Comparison of ENCODE assay signal across 19 cellular contexts in genomic region chr20:51313275-51313898, GRCh38.
A peak's percentile ranks its signal among the peaks of the same experiment; 100 is the strongest.
DNase-seq lines count a peak whose midpoint lies in the region; ATAC-seq and TF ChIP-seq lines count a peak whose summit lies in the region.
"Had no signal": no experiment of that assay in that cellular context is flagged by ENCODE, and none has a peak within 500 bp of the region (broad histone marks: within the 10 kb centered on the region; RNA-seq: fewer than 3 reads in every experiment).

No MANE protein-coding gene starts in this region.

- no peaks in the 10 kb centered on the region for H3K9me3 Mint-ChIP-seq in Calu3 (ENCODE audit: low read depth, unreplicated experiment)
- peaks cover 11% of the 10 kb centered on the region for H3K9me3 Mint-ChIP-seq in neural progenitor cell

- H3K4me3 Mint-ChIP-seq in Calu3 (ENCODE audit: low read depth, unreplicated experiment) (no peak overlapping the region), neural progenitor cell (no peak overlapping the region)
- H3K4me3 Mint-ChIP-seq: CD14-positive monocyte had no signal

- no peaks in the 10 kb centered on the region for H3K27me3 ChIP-seq in RWPE2 (ENCODE audit: insufficient read depth, poor library complexity, severe bottlenecking)
- no peaks in the 10 kb centered on the region for H3K27me3 ChIP-seq in neural progenitor cell
- H3K27me3 ChIP-seq in spleen (replicated peaks in 1 of 7): peaks cover 0 to 2% (median 0%) of the 10 kb centered on the region in 7 donors
- H3K27me3 ChIP-seq: uterus had no signal

- H3K4me1 Mint-ChIP-seq in Calu3 (ENCODE audit: low read depth, unreplicated experiment) (peaks cover 18% of the 10 kb centered on the region), neural progenitor cell (peaks cover 22% of the 10 kb centered on the region)

- WGBS in spleen, 5 donors: 70 to 74% (median 71%) methylated on average over 7 of the region's 7 CpGs

- H4K20me1 ChIP-seq in neural progenitor cell (ENCODE audit: low read depth): no peaks in the 10 kb centered on the region

- CTCF ChIA-PET in Calu3 (lab: Charles Lee): interaction anchor here (0.5 to 1.4 kb wide), 6 partner anchors 8 to 331 kb away, joined by 3 to 12 read pairs (median 4); no protein-coding TSS in a partner anchor

- no peak for ATAC-seq in RWPE2 (ENCODE audit: low read depth)
- ATAC-seq in GM18858 (IDR thresholded peaks at IDR 0.05; ENCODE audit: unreplicated experiment): no peak
- ATAC-seq: GM12878 had no signal

- no peak overlapping the region for H2AFZ ChIP-seq in neural progenitor cell (replicated peaks)
- H2AFZ ChIP-seq: parathyroid adenoma had no signal

- no peaks in the 10 kb centered on the region for H3K36me3 Mint-ChIP-seq in Calu3 (ENCODE audit: insufficient read depth, unreplicated experiment)
- no peaks in the 10 kb centered on the region for H3K36me3 Mint-ChIP-seq in neural progenitor cell
- H3K36me3 Mint-ChIP-seq: CD14-positive monocyte had no signal

- peaks cover 4% of the 10 kb centered on the region for H3K9me3 ChIP-seq in RWPE2 (ENCODE audit: severe bottlenecking)
- no peaks in the 10 kb centered on the region for H3K9me3 ChIP-seq in neural progenitor cell (ENCODE audit: low read depth)
- H3K9me3 ChIP-seq in spleen: no peaks in the 10 kb centered on the region
- H3K9me3 ChIP-seq: uterus had no signal

- no peak overlapping the region for H3K4me3 ChIP-seq in RWPE2 (ENCODE audit: severe bottlenecking)
- no peak overlapping the region for H3K4me3 ChIP-seq in epithelial cell of esophagus (ENCODE audit: low read length)
- H3K4me3 ChIP-seq in neural progenitor cell: no peak overlapping the region
- H3K4me3 ChIP-seq in spleen: no peak overlapping the region
- H3K4me3 ChIP-seq: GM12878, uterus had no signal

- H3K27me3 Mint-ChIP-seq in Calu3 (ENCODE audit: unreplicated experiment) (peaks cover 29% of the 10 kb centered on the region), neural progenitor cell (ENCODE audit: insufficient read depth, low read depth) (peaks cover 8% of the 10 kb centered on the region)

- no peaks in the 10 kb centered on the region for H3K36me3 ChIP-seq in RWPE2 (ENCODE audit: low read depth)
- no peaks in the 10 kb centered on the region for H3K36me3 ChIP-seq in neural progenitor cell
- no peaks in the 10 kb centered on the region for H3K36me3 ChIP-seq in spleen
- H3K36me3 ChIP-seq: uterus had no signal

- H3K27ac ChIP-seq in RWPE2 (ENCODE audit: poor library complexity, severe bottlenecking) (no peak overlapping the region), neural progenitor cell (no peak overlapping the region), spleen (no peak overlapping the region)
- H3K27ac ChIP-seq: uterus had no signal

- no peaks in the 10 kb centered on the region for H3K79me2 ChIP-seq in neural progenitor cell (ENCODE audit: low read depth)
- H3K79me2 ChIP-seq: parathyroid adenoma had no signal

- no peak overlapping the region for H3K9ac ChIP-seq in neural progenitor cell
- H3K9ac ChIP-seq: parathyroid adenoma had no signal

- DNase-seq in Calu3 (peak; percentile 30), RWPE2 (ENCODE audit: low spot score) (no peak), epithelial cell of esophagus (ENCODE audit: low read depth) (peak; percentile 28), neural progenitor cell (ENCODE audit: low spot score) (no peak), spleen (no peak), NCI-H2171 treated with DMSO at 0.1 percent for 48 hours (lab: John Stamatoyannopoulos, UW) (no peak), iPS-NIHi11 (ENCODE audit: low spot score) (no peak)
- DNase-seq: activated CD8-positive, alpha-beta memory T cell treated with anti-CD3 and anti-CD28 coated beads, Interleukin-2, amount 50 U/mL, for 48 hours; activated effector memory CD4-positive, alpha-beta T cell treated with anti-CD3 and anti-CD28 coated beads, Interleukin-2, amount 50 U/mL, for 16 hours; GF-D8; H7; MM.1S; NCI-H187 treated with DMSO at 0.1 percent for 48 hours; NCI-H446; uterus had no signal

- no peak for TF ChIP-seq CTCF in Calu3 (IDR thresholded peaks at IDR 0.05; ENCODE audit: unreplicated experiment)
- TF ChIP-seq CTCF in RWPE2 (IDR thresholded peaks at IDR 0.05; ENCODE audit: poor library complexity, severe bottlenecking): peak; percentile 27
- TF ChIP-seq CTCF in epithelial cell of esophagus (IDR thresholded peaks at IDR 0.05; ENCODE audit: insufficient read depth, low read depth, low read length, missing control alignments): no peak
- TF ChIP-seq CTCF in neural progenitor cell (IDR thresholded peaks at IDR 0.05): no peak
- TF ChIP-seq CTCF in spleen (IDR thresholded peaks at IDR 0.05 in 8 of 11, conservative IDR thresholded peaks at IDR 0.05 in 3 of 11): no peak

- no peak overlapping the region for H3K27ac Mint-ChIP-seq in Calu3 (ENCODE audit: unreplicated experiment)
- peak overlapping the region; percentile 17 for H3K27ac Mint-ChIP-seq in neural progenitor cell
- H3K27ac Mint-ChIP-seq: CD14-positive monocyte had no signal

- H3K4me1 ChIP-seq in RWPE2 (ENCODE audit: insufficient read depth, poor library complexity, severe bottlenecking) (peaks cover 12% of the 10 kb centered on the region), neural progenitor cell (peaks cover 12% of the 10 kb centered on the region), spleen (peaks cover 0 to 25% (median 9%) of the 10 kb centered on the region in 6 donors)
- H3K4me1 ChIP-seq: uterus had no signal

- H3F3A ChIP-seq in neural progenitor cell (ENCODE audit: low read depth): peaks cover 9% of the 10 kb centered on the region

- TF ChIP-seq POLR2A in spleen (IDR thresholded peaks at IDR 0.05): no peak

- H3K4me2 ChIP-seq in neural progenitor cell: no peak overlapping the region

- intact Hi-C loops in Calu3 (cut with micrococcal nuclease; ENCODE audit: unreplicated experiment) (no loop called here), spleen (cut with DNase I; ENCODE audit: low total_unique reads) (no loop called here)

- no TSS peak for BruUV-seq in Calu3 (replicated peaks; lab: Mats Ljungman, UMichigan)

Comparison
In these comparisons a context has a peak if more than half of its experiments do, and no peak if none do; other contexts are left out.
1. DNase-seq: peak in Calu3 (single experiment) and epithelial cell of esophagus (single experiment); none in RWPE2 (single experiment), neural progenitor cell (single experiment), spleen (single experiment), NCI-H2171 treated with DMSO at 0.1 percent for 48 hours (single experiment) and iPS-NIHi11 (single experiment).